ENCODE assay signal across 16 cellular contexts in the genomic region with DNA sequence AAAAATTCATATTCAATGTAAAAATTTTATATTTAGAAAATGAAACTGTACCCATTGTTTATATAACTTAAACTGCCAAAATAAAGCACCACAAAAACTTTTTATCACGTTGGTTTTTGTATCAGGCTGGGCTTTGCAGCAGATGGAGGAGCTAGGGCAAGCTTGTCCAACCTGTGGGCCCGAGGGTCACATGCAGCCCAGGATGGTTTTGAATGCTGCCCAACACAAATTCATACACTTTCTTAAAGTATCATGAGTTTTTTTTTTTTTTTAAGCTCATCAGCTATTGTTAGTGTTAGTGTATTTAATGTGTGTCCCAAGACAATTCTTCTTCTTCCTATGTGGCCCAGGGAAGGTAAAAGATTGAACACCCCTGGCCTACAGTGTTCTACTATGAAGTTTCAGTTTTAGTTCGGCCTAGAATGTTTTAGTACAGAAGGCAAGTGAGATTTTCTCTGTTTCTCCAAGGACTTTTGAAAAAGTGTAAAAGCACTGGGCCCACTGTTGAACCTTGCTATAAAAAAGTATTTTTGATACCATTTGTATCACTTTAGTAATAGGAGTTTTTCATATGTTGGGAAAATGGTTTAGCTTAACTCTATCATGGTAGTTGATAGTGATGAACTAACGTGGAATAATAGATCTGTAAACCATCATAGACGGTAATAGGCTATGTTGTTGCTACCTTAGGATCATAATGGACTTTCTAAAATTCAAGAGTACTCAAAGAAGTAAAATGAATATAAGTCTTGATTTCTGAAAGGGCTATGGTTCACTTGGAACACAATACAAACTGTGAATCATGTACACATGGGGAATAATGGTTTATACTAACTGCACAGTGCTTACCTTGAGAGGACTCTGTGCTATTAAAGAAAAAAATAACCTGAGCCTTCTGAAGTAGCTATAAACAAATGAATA. TPM values are rescaled to one million over a fixed set of nuclear protein-coding genes. Genes with fewer than 3 reads are reported as not detected.
DNase-seq lines count a peak whose midpoint lies in the region; ATAC-seq and TF ChIP-seq lines count a peak whose summit lies in the region.
"Had no signal": no experiment of that assay in that cellular context is flagged by ENCODE, and none has a peak within 500 bp of the region (broad histone marks: within the 10 kb centered on the region; RNA-seq: fewer than 3 reads in every experiment).

No MANE protein-coding gene starts in this region.

- H3K9ac ChIP-seq in PC-3 (ENCODE audit: low read length) = peak overlapping the region; percentile 99

- no peak for ATAC-seq in PC-3
- no peak for ATAC-seq in GM21390 (IDR thresholded peaks at IDR 0.05; ENCODE audit: unreplicated experiment)

- 0 out of 2 replicates have a peak, but pooled peaks cover 4% of the 10 kb centered on the region for H4K20me1 ChIP-seq in PC-3 (ENCODE audit: low read length)

- H3K36me3 ChIP-seq in PC-3 (ENCODE audit: low read depth, low read length) = peaks cover 8% of the 10 kb centered on the region
- H3K36me3 ChIP-seq: vagina had no signal

- H2AFZ ChIP-seq in PC-3 (ENCODE audit: low read length) = no peak overlapping the region

- intact Hi-C loops in PC-3 (cut with micrococcal nuclease) = loop anchor here (5.0 to 10.0 kb wide), 2 partner anchors 159 to 454 kb away; a partner anchor contains a TSS

- CTCF ChIA-PET in PC-3 (lab: Charles Lee) = no interaction called here

- H3K4me3 ChIP-seq in PC-3 (ENCODE audit: low read length) = peak overlapping the region; percentile 96
- H3K4me3 ChIP-seq: skin epidermis, vagina had no signal

- no peaks in the 10 kb centered on the region for H3K9me2 ChIP-seq in PC-3 (replicated peaks; ENCODE audit: low read length)

- DNase-seq in NCI-H2029 treated with DMSO at 0.1 percent for 48 hours (lab: John Stamatoyannopoulos, UW) (peak; percentile 55), NCI-H2029 (lab: John Stamatoyannopoulos, UW) (no peak), HT-29 (ENCODE audit: low spot score) (peak; percentile 70), PC-3 (no peak), lung microvascular endothelial cell (ENCODE audit: low read depth in 2 of 2) (peak; percentile 23 to 30), activated gamma-delta T cell treated with Interleukin-2 at 50 U/mL for 16 hours (no peak), Ammon's horn (ENCODE audit: low spot score) (no peak)
- DNase-seq: activated CD4-positive, alpha-beta T cell treated with anti-CD3 and anti-CD28 coated beads for 1 hour; central memory CD4-positive, alpha-beta T cell; immature natural killer cell; KG1; NCI-H2081 treated with DMSO at 0.1 percent for 48 hours had no signal

- peak overlapping the region; percentile 7 for H3K27ac ChIP-seq in PC-3 (ENCODE audit: low read length)
- H3K27ac ChIP-seq: skin epidermis, vagina had no signal

- peaks cover 26% of the 10 kb centered on the region for H3K4me1 ChIP-seq in PC-3 (ENCODE audit: insufficient read depth, low read length)

- POLR2A ChIA-PET in PC-3 (lab: Charles Lee; ENCODE audit: unreplicated experiment) = interaction anchor here (0.6 kb wide), 2 partner anchors 8 to 135 kb away, joined by 3 to 5 read pairs; no protein-coding TSS in a partner anchor

- H3K27me3 ChIP-seq in PC-3 (ENCODE audit: low read length) = no peaks in the 10 kb centered on the region
- H3K27me3 ChIP-seq: vagina had no signal

- peaks cover 96% of the 10 kb centered on the region for H3K79me2 ChIP-seq in PC-3 (ENCODE audit: low read length)

- H3F3A ChIP-seq in PC-3 (ENCODE audit: low read length, unreplicated experiment) = no peaks in the 10 kb centered on the region

- no peaks in the 10 kb centered on the region for H3K9me3 ChIP-seq in PC-3 (ENCODE audit: low read length)
- H3K9me3 ChIP-seq: vagina had no signal

- no peak for TF ChIP-seq CTCF in PC-3 (conservative IDR thresholded peaks at IDR 0.05; ENCODE audit: low read depth, low read length)

- peak overlapping the region; percentile 94 for H3K4me2 ChIP-seq in PC-3 (ENCODE audit: low read length)

- BruUV-seq in PC-3 (replicated peaks; lab: Mats Ljungman, UMichigan) = no TSS peak

RNA-seq across cellular contexts. Expression of a gene that starts 2.9 kb away (rescaled TPM):
- 871 and 958 TPM in 2 replicates for total RNA-seq in HT-29 (2014; rRNA removed; shearing (Covaris generic))
- total RNA-seq in PC-3 (2014; rRNA removed) (273 and 293 TPM in 2 replicates), lung microvascular endothelial cell (0.60 and 13.3 TPM in 2 replicates)

RNA-seq across cellular contexts. Expression of a gene that starts 3.3 kb away (rescaled TPM):
- 6.7 and 6.9 TPM in 2 replicates for total RNA-seq in HT-29 (2014; rRNA removed; shearing (Covaris generic))
- total RNA-seq in PC-3 (2014; rRNA removed) = 0.40 and 2.0 TPM in 2 replicates
- total RNA-seq in lung microvascular endothelial cell = 0.60 and 1.5 TPM in 2 replicates
- total RNA-seq: H4 had no signal

RNA-seq across cellular contexts. Expression of a gene that starts 17.8 kb away (rescaled TPM):
- 13.0 and 24.8 TPM in 2 replicates for total RNA-seq in HT-29 (2014; rRNA removed; shearing (Covaris generic))
- 32.2 and 32.7 TPM in 2 replicates for total RNA-seq in PC-3 (2014; rRNA removed)
- 1.4 and 4.4 TPM in 2 replicates for total RNA-seq in lung microvascular endothelial cell
- total RNA-seq: H4 had no signal

Comparison
In these comparisons a context has a peak if more than half of its experiments do, and no peak if none do; other contexts are left out.
1. DNase-seq: peak in NCI-H2029 treated with DMSO at 0.1 percent for 48 hours (single experiment), HT-29 (single experiment) and lung microvascular endothelial cell (2 of 2); none in NCI-H2029 (single experiment), PC-3 (single experiment), activated gamma-delta T cell treated with Interleukin-2 at 50 U/mL for 16 hours (single experiment) and Ammon's horn (single experiment).
2. RNA of a gene that starts 2.9 kb away (total RNA-seq): 871 to 958 TPM in HT-29 and 273 to 293 TPM in PC-3; 0.60 to 13.3 TPM in lung microvascular endothelial cell; every median in the first group is over 10 times any median in the second.